ENCODE assay signal across 11 cellular contexts in the genomic region with DNA sequence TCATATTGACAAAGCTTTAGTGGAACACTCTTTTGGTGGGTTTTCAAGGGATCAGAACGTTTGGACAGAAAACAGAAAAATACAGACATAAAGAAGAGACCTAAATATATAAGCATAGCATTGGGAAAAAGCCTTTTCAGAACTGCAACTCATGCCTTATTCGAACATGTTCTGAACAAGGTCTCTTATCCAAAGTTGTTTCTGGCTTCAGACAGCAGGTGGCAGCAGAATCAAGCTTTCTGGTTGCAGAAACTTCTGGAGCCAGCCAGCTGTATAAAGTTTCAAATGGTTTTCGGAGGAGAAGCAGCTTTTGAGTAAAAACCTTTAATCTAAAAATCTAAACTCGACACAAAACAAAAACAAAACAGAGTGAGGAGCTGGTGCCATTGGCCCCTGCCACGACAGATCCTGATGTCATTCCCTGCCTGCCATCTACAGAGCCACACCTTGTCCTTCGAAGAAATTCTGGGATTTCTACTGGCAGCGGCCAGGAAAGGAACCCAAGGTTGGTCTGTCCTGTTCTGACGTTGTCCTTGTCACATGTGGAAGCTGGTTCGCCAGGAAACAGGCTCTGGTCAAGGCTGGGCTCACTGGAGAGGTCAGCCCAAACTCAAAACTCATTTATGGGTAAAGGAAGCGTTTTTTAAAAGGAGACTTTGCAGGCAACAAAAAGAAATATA. TPM values are rescaled to one million over a fixed set of nuclear protein-coding genes. Genes with fewer than 3 reads are reported as not detected.
A peak's percentile ranks its signal among the peaks of the same experiment; 100 is the strongest.
DNase-seq lines count a peak whose midpoint lies in the region; ATAC-seq and TF ChIP-seq lines count a peak whose summit lies in the region.
"Not testable (repeated sequence)": the region's sequence is repeated elsewhere in the genome, so short reads cannot be mapped to it uniquely, and the experiment has no call there.
"Had no signal": no experiment of that assay in that cellular context is flagged by ENCODE, and none has a peak within 500 bp of the region (broad histone marks: within the 10 kb centered on the region; RNA-seq: fewer than 3 reads in every experiment).

No MANE protein-coding gene starts in this region.

- not testable (repeated sequence) for H3K4me2 ChIP-seq in HCT116 (ENCODE audit: low read length); OCI-LY7 (ENCODE audit: low read length)

- not testable (repeated sequence) for H3K27me3 ChIP-seq in HCT116 (ENCODE audit: insufficient read depth, low read length); left lung; upper lobe of right lung

- not testable (repeated sequence) for DNase-seq in GM13977 (ENCODE audit: low spot score); HCT116 (ENCODE audit: low read depth, low spot score); OCI-LY7 (ENCODE audit: low spot score); activated T-cell treated with anti-CD3 and anti-CD28 coated beads, Interleukin-2, amount 50 U/mL, for 4 hours; left lung; omental fat pad (ENCODE audit: low spot score); upper lobe of right lung

- RAD21 ChIA-PET in HCT116 (lab: Charles Lee; ENCODE audit: low non-redundant PET in 1 of 2, low total read pairs in 2 of 2, uncharacterized antibody in 2 of 2, unreplicated experiment in 2 of 2): not testable (repeated sequence)

- H4K20me1 ChIP-seq in HCT116 (ENCODE audit: insufficient read depth); OCI-LY7 (ENCODE audit: insufficient read depth, low read length): not testable (repeated sequence)

- not testable (repeated sequence) for H3K4me3 Mint-ChIP-seq in activated T-cell treated with anti-CD3 and anti-CD28 coated beads, Interleukin-2, amount 50 U/mL, for 4 hours

- not testable (repeated sequence) for H3K4me3 ChIP-seq in HCT116 (replicated peaks in 1 of 2; ENCODE audit: low read depth in 1 of 2, low read length in 2 of 2); OCI-LY7 (ENCODE audit: low read depth, low read length, poor library complexity, severe bottlenecking); left lung; upper lobe of right lung

- not testable (repeated sequence) for H3K9me3 ChIP-seq in HCT116 (ENCODE audit: control insufficient read depth in 1 of 2, insufficient read depth in 1 of 2, low read depth in 1 of 2, low read length in 2 of 2); OCI-LY7 (ENCODE audit: low read length); left lung; upper lobe of right lung

- in situ Hi-C loops in GM13977 (cut with MboI; ENCODE audit: low pct_unique_long_range_greater_than_20kb, low sequenced_read_pairs, unreplicated experiment): not testable (repeated sequence)

- not testable (repeated sequence) for BruUV-seq in HCT116 (replicated peaks; lab: Mats Ljungman, UMichigan); OCI-LY7 (replicated peaks; lab: Mats Ljungman, UMichigan)

- not testable (repeated sequence) for H3K4me1 Mint-ChIP-seq in activated T-cell treated with anti-CD3 and anti-CD28 coated beads, Interleukin-2, amount 50 U/mL, for 4 hours (ENCODE audit: low read depth)

- H3K4me1 ChIP-seq in HCT116 (ENCODE audit: control insufficient read depth in 1 of 2, insufficient read depth in 2 of 2, low read length in 2 of 2); OCI-LY7 (ENCODE audit: insufficient read depth, low read length, poor library complexity, severe bottlenecking); left lung; upper lobe of right lung: not testable (repeated sequence)

- CTCF ChIA-PET in HCT116 (lab: Charles Lee); OCI-LY7 (lab: Charles Lee; ENCODE audit: unreplicated experiment): not testable (repeated sequence)

- not testable (repeated sequence) for H3K36me3 Mint-ChIP-seq in activated T-cell treated with anti-CD3 and anti-CD28 coated beads, Interleukin-2, amount 50 U/mL, for 4 hours (ENCODE audit: insufficient read depth)

- TF ChIP-seq CTCF in GM13977 (IDR thresholded peaks at IDR 0.05; ENCODE audit: extremely low read depth, insufficient read depth, missing control alignments) (peak; percentile 20), HCT116 (IDR thresholded peaks at IDR 0.05 in 2 of 3, conservative IDR thresholded peaks at IDR 0.05 in 1 of 3; ENCODE audit: borderline replicate concordance in 1 of 3, insufficient read depth in 1 of 3, low read depth in 2 of 3, low read length in 2 of 3) (0 out of 6 replicates have a peak, but pooled peaks of 1 of the 3 experiments have one; percentile 7), OCI-LY7 (conservative IDR thresholded peaks at IDR 0.05; ENCODE audit: low read length) (0 out of 2 replicates have a peak, but pooled peaks have one; percentile 19), upper lobe of right lung (IDR thresholded peaks at IDR 0.05) (peak; percentile 32)
- TF ChIP-seq CTCF in left lung (IDR thresholded peaks at IDR 0.05); omental fat pad (IDR thresholded peaks at IDR 0.05): not testable (repeated sequence)

- not testable (repeated sequence) for H3K9ac ChIP-seq in HCT116 (ENCODE audit: low read length)

- not testable (repeated sequence) for H3K9me2 ChIP-seq in HCT116 (ENCODE audit: insufficient read depth); OCI-LY7 (ENCODE audit: insufficient read depth, low read length)

- not testable (repeated sequence) for H2AFZ ChIP-seq in HCT116 (ENCODE audit: low read depth, low read length, poor library complexity, severe bottlenecking); OCI-LY7 (ENCODE audit: low read length)

- H3K36me3 ChIP-seq in HCT116 (ENCODE audit: control insufficient read depth in 1 of 2, insufficient read depth in 2 of 2, low read length in 2 of 2); OCI-LY7 (ENCODE audit: insufficient read depth, low read length); left lung; upper lobe of right lung: not testable (repeated sequence)

- POLR2A ChIA-PET in HCT116 (lab: Charles Lee); OCI-LY7 (lab: Charles Lee): not testable (repeated sequence)

- TF ChIP-seq POLR2A in HCT116 (IDR thresholded peaks at IDR 0.05; ENCODE audit: borderline replicate concordance, extremely low read depth, insufficient read depth, insufficient read length): not testable (repeated sequence)

- not testable (repeated sequence) for H3K27me3 Mint-ChIP-seq in activated T-cell treated with anti-CD3 and anti-CD28 coated beads, Interleukin-2, amount 50 U/mL, for 4 hours (ENCODE audit: low read depth)

- ATAC-seq in HCT116: peak; percentile 89
- peak; percentile 53 to 62 for ATAC-seq in activated T-cell treated with anti-CD3 and anti-CD28 coated beads, Interleukin-2, amount 50 U/mL, for 4 hours
- ATAC-seq in esophagus mucosa: peak; percentile 64
- peak; percentile 95 for ATAC-seq in left lung
- peak; percentile 65 for ATAC-seq in omental fat pad (ENCODE audit: low FRiP score)
- ATAC-seq in upper lobe of right lung: peak; percentile 89

- H3K27ac ChIP-seq in HCT116 (ENCODE audit: low read depth, low read length); OCI-LY7 (ENCODE audit: low read depth, low read length, poor library complexity, severe bottlenecking); left lung; upper lobe of right lung: not testable (repeated sequence)

- not testable (repeated sequence) for TF ChIP-seq RAD21 in HCT116 (IDR thresholded peaks at IDR 0.05; ENCODE audit: low read depth)

- H3K79me2 ChIP-seq in HCT116 (ENCODE audit: insufficient read depth, low read length); OCI-LY7 (ENCODE audit: insufficient read depth, low read depth, low read length): not testable (repeated sequence)

- H3K9me3 Mint-ChIP-seq in activated T-cell treated with anti-CD3 and anti-CD28 coated beads, Interleukin-2, amount 50 U/mL, for 4 hours: not testable (repeated sequence)

- intact Hi-C loops in HCT116 (cut with micrococcal nuclease); OCI-LY7 (cut with micrococcal nuclease; ENCODE audit: unreplicated experiment); left lung (cut with DNase I); upper lobe of right lung (cut with DNase I): not testable (repeated sequence)

RNA-seq across cellular contexts. Expression of a gene that starts 35.1 kb away (rescaled TPM):
- total RNA-seq in HCT116 (2021; ENCODE audit: unreplicated experiment) (23.0 TPM), OCI-LY7 (2022) (60.1 and 78.2 TPM in 2 replicates), esophagus mucosa (4.2 TPM), left lung (1 to 10 TPM; 3.9 to 5.0 TPM), omental fat pad (1 to 10 TPM; 1.6 to 8.4 (median 3.7) TPM), upper lobe of right lung (4.4 TPM)
- 26.4 and 29.3 TPM in 2 replicates for polyA plus RNA-seq in HCT116 (2012)
- 31.0 and 35.0 TPM in 2 replicates for total RNA-seq in OCI-LY7 (2014; rRNA removed; shearing (Covaris generic))
- 1 to 10 TPM; 5.4 to 6.3 (median 5.4) TPM for total RNA-seq in activated T-cell treated with anti-CD3 and anti-CD28 coated beads, Interleukin-2, amount 50 U/mL, for 4 hours

RNA-seq across cellular contexts. Expression of a gene that starts 35.9 kb away (rescaled TPM):
- total RNA-seq in HCT116 (2021; ENCODE audit: unreplicated experiment) (58.2 TPM), OCI-LY7 (2022) (82.5 and 90.1 TPM in 2 replicates), esophagus mucosa (33.0 TPM), left lung (10 to 100 TPM; 63.8 to 65.4 TPM), omental fat pad (100 to 1,000 TPM in 1 of 4 donors, 10 to 100 TPM in 3; 55.8 to 118 (median 67.3) TPM), upper lobe of right lung (77.1 TPM)
- 28.1 and 31.3 TPM in 2 replicates for polyA plus RNA-seq in HCT116 (2012)
- total RNA-seq in OCI-LY7 (2014; rRNA removed; shearing (Covaris generic)): 58.3 and 65.1 TPM in 2 replicates
- total RNA-seq in activated T-cell treated with anti-CD3 and anti-CD28 coated beads, Interleukin-2, amount 50 U/mL, for 4 hours: 10 to 100 TPM; 16.5 to 25.1 (median 23.3) TPM

RNA-seq across cellular contexts. Expression of a gene that starts 50.3 kb away (rescaled TPM):
- not detected for total RNA-seq in HCT116 (2021; ENCODE audit: unreplicated experiment)
- 0.04 TPM in 1 of 2 replicates, not detected in the other for polyA plus RNA-seq in HCT116 (2012)
- not detected in 2 replicates for total RNA-seq in OCI-LY7 (2014; rRNA removed; shearing (Covaris generic))
- total RNA-seq in OCI-LY7 (2022): not detected in 2 replicates
- not detected for total RNA-seq in activated T-cell treated with anti-CD3 and anti-CD28 coated beads, Interleukin-2, amount 50 U/mL, for 4 hours
- not detected for total RNA-seq in esophagus mucosa
- not detected for total RNA-seq in left lung
- not detected for total RNA-seq in omental fat pad
- not detected for total RNA-seq in upper lobe of right lung
- total RNA-seq: G401, H4, HT1080 had no signal
